8 cellular contexts compared by ENCODE assay signal in the genomic region with DNA sequence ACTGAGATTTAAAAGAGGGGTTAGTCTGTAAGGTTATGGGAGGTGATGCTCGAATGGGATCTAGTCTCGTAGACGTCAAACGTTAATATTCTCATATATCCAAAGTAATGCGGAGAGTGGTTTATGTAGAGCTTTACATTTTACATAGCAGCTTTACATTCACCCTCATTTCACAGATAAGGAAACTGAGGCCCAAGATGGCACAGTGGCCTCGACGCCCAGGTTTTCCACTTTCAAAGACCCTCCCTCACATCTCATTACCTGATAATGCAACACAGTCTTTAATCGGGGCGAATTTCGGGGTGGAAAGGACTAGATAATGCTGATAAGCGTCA. TPM values are rescaled to one million over a fixed set of nuclear protein-coding genes. Genes with fewer than 3 reads are reported as not detected.
DNase-seq lines count a peak whose midpoint lies in the region; ATAC-seq and TF ChIP-seq lines count a peak whose summit lies in the region.

No MANE protein-coding gene starts in this region.

- ATAC-seq in CD4-positive, CD25-positive, alpha-beta regulatory T cell (ENCODE audit: low read depth in 2 of 2), result no peak
- no peak for ATAC-seq in HG03460 (IDR thresholded peaks at IDR 0.05; ENCODE audit: unreplicated experiment)

- peaks cover 29 to 59% (median 42%) of the 10 kb centered on the region in 4 donors for H3K4me1 Mint-ChIP-seq in CD4-positive, CD25-positive, alpha-beta regulatory T cell
- H3K4me1 Mint-ChIP-seq in neural progenitor cell, result peaks cover 29% of the 10 kb centered on the region

- peak overlapping the region; percentile 98 to 100 (median 99) for H3K27ac Mint-ChIP-seq in CD4-positive, CD25-positive, alpha-beta regulatory T cell
- H3K27ac Mint-ChIP-seq in neural progenitor cell, result peak overlapping the region; percentile 98

- H3K36me3 ChIP-seq in CD4-positive, CD25-positive, alpha-beta regulatory T cell (ENCODE audit: control insufficient read depth, insufficient read depth, low read length), result peaks cover 5% of the 10 kb centered on the region
- H3K36me3 ChIP-seq in NT2/D1 (ENCODE audit: insufficient read depth, insufficient read length, low read length) (peaks cover 57% of the 10 kb centered on the region), endocrine pancreas (ENCODE audit: control insufficient read depth, insufficient read depth, low read length) (no peaks in the 10 kb centered on the region), neural progenitor cell (no peaks in the 10 kb centered on the region)

- peaks cover 39% of the 10 kb centered on the region for H3K4me1 ChIP-seq in CD4-positive, CD25-positive, alpha-beta regulatory T cell (ENCODE audit: control insufficient read depth, insufficient read depth, low read length, poor library complexity, severe bottlenecking)
- H3K4me1 ChIP-seq in NT2/D1 (ENCODE audit: insufficient read depth, insufficient read length) (peaks cover 2% of the 10 kb centered on the region), endocrine pancreas (ENCODE audit: control insufficient read depth, insufficient read depth, low read length) (peaks cover 15% of the 10 kb centered on the region), neural progenitor cell (peaks cover 16% of the 10 kb centered on the region)

- no peaks in the 10 kb centered on the region for H3K27me3 Mint-ChIP-seq in CD4-positive, CD25-positive, alpha-beta regulatory T cell
- peaks cover under 1% of the 10 kb centered on the region for H3K27me3 Mint-ChIP-seq in neural progenitor cell (ENCODE audit: insufficient read depth, low read depth)

- peak overlapping the region; percentile 96 to 97 (median 97) for H3K4me3 Mint-ChIP-seq in CD4-positive, CD25-positive, alpha-beta regulatory T cell
- H3K4me3 Mint-ChIP-seq in neural progenitor cell, result peak overlapping the region; percentile 97

- H3K79me2 ChIP-seq in neural progenitor cell (ENCODE audit: low read depth), result peaks cover 81% of the 10 kb centered on the region

- H3K27ac ChIP-seq in CD4-positive, CD25-positive, alpha-beta regulatory T cell (ENCODE audit: insufficient read depth, low read length, poor library complexity, severe bottlenecking), result peak overlapping the region; percentile 94
- H3K27ac ChIP-seq in neural progenitor cell, result no peak overlapping the region

- H4K20me1 ChIP-seq in neural progenitor cell (ENCODE audit: low read depth), result peaks cover 17% of the 10 kb centered on the region

- no peak for TF ChIP-seq CTCF in neural progenitor cell (IDR thresholded peaks at IDR 0.05)

- no peaks in the 10 kb centered on the region for H3K9me3 ChIP-seq in CD4-positive, CD25-positive, alpha-beta regulatory T cell (ENCODE audit: control insufficient read depth in 2 of 2, low read length in 2 of 2)
- no peaks in the 10 kb centered on the region for H3K9me3 ChIP-seq in NT2/D1 (ENCODE audit: insufficient read depth, low read length)
- no peaks in the 10 kb centered on the region for H3K9me3 ChIP-seq in endocrine pancreas (ENCODE audit: control insufficient read depth, low read length)
- no peaks in the 10 kb centered on the region for H3K9me3 ChIP-seq in neural progenitor cell (ENCODE audit: low read depth)

- peaks cover 10% of the 10 kb centered on the region for H3K36me3 Mint-ChIP-seq in CD4-positive, CD25-positive, alpha-beta regulatory T cell
- peaks cover 7% of the 10 kb centered on the region for H3K36me3 Mint-ChIP-seq in neural progenitor cell

- H3K9me3 Mint-ChIP-seq in CD4-positive, CD25-positive, alpha-beta regulatory T cell, result no peaks in the 10 kb centered on the region
- no peaks in the 10 kb centered on the region for H3K9me3 Mint-ChIP-seq in neural progenitor cell

- H3K4me3 ChIP-seq in CD4-positive, CD25-positive, alpha-beta regulatory T cell (ENCODE audit: low read depth, low read length), result peak overlapping the region; percentile 99
- H3K4me3 ChIP-seq in NT2/D1 (ENCODE audit: insufficient read length, low read depth) (peak overlapping the region; percentile 90), endocrine pancreas (ENCODE audit: control insufficient read depth, insufficient read depth, low read length) (peak overlapping the region; percentile 99), neural progenitor cell (peak overlapping the region; percentile 78)

- H3K9ac ChIP-seq in NT2/D1 (ENCODE audit: insufficient read length, low read depth) (peak overlapping the region; percentile 93), endocrine pancreas (ENCODE audit: control insufficient read depth, insufficient read depth, low read length) (peak overlapping the region; percentile 100), neural progenitor cell (peak overlapping the region; percentile 76)

- H3F3A ChIP-seq in neural progenitor cell (ENCODE audit: low read depth), result peaks cover 16% of the 10 kb centered on the region

- H3K4me2 ChIP-seq in neural progenitor cell, result peak overlapping the region; percentile 85

- H2AFZ ChIP-seq in neural progenitor cell (replicated peaks), result peak overlapping the region; percentile 87

- H3K27me3 ChIP-seq in CD4-positive, CD25-positive, alpha-beta regulatory T cell (ENCODE audit: control insufficient read depth, insufficient read depth, low read length), result no peaks in the 10 kb centered on the region
- H3K27me3 ChIP-seq in NT2/D1 (ENCODE audit: insufficient read depth, insufficient read length) (no peaks in the 10 kb centered on the region), endocrine pancreas (ENCODE audit: control insufficient read depth, insufficient read depth, low read length) (no peaks in the 10 kb centered on the region), neural progenitor cell (no peaks in the 10 kb centered on the region)

- no peak for DNase-seq in CD4-positive, CD25-positive, alpha-beta regulatory T cell
- DNase-seq in NT2/D1 (ENCODE audit: low read depth, low spot score) (no peak), neural progenitor cell (ENCODE audit: low spot score) (no peak), SIG-M5 (lab: John Stamatoyannopoulos, UW) (no peak)
- no peak for DNase-seq in effector CD4-positive, alpha-beta T cell
- no peak for DNase-seq in activated CD4-positive, alpha-beta T cell treated with anti-CD3 and anti-CD28 coated beads, Interleukin-2, amount 50 U/mL, for 4 hours

RNA-seq across cellular contexts. Expression of a gene that starts 0.5 kb away (rescaled TPM):
- total RNA-seq in CD4-positive, CD25-positive, alpha-beta regulatory T cell, result 26.7 TPM
- polyA plus RNA-seq in CD4-positive, CD25-positive, alpha-beta regulatory T cell, result 10 to 100 TPM; 18.6 to 23.0 (median 21.3) TPM
- total RNA-seq in neural progenitor cell (ENCODE audit: low replicate concordance), result 60.2 and 88.1 TPM in 2 replicates

RNA-seq across cellular contexts. Expression of a gene that starts 35.0 kb away (rescaled TPM):
- 254 TPM for total RNA-seq in CD4-positive, CD25-positive, alpha-beta regulatory T cell
- polyA plus RNA-seq in CD4-positive, CD25-positive, alpha-beta regulatory T cell, result 100 to 1,000 TPM; 119 to 158 (median 141) TPM
- 384 and 588 TPM in 2 replicates for total RNA-seq in neural progenitor cell (ENCODE audit: low replicate concordance)
